ENCODE assay signal across 25 cellular contexts in the genomic region with DNA sequence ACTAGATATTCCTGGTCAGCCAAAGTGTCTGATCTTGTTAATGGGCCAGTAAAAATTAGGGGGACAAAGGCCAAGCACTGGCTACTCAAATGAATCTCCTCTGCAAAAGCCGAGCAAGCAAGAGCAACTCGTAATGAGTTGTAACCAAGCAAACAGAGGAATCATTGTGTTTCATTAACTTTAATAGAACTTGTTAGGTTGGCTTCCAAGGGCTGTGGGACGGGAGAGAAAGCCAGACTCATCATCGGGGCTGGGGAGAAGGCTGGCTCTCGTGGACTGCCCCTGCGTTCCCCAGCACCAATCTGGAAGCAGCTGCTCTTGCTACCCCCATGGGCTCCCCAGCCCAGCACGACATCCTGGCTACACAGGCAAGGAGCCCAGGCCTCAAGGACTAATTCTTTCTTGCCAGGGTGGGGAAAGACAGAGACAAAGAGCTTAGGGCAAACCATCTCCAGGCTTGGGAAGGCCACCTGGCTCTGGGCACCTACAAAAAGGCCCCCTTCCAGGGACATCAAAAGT. TPM values are rescaled to one million over a fixed set of nuclear protein-coding genes. Genes with fewer than 3 reads are reported as not detected.
DNase-seq lines count a peak whose midpoint lies in the region; ATAC-seq, FAIRE-seq and TF ChIP-seq lines count a peak whose summit lies in the region.
"Had no signal": no experiment of that assay in that cellular context is flagged by ENCODE, and none has a peak within 500 bp of the region (broad histone marks: within the 10 kb centered on the region; RNA-seq: fewer than 3 reads in every experiment).

No MANE protein-coding gene starts in this region.

- DNase-seq in IMR-90 (no peak), SJSA1 (ENCODE audit: low read depth in 1 of 2, low spot score in 2 of 2) (no peak), medulla oblongata (ENCODE audit: extremely low spot score) (peak; percentile 37), superior temporal gyrus (ENCODE audit: extremely low spot score) (peak; percentile 15), HTR-8/SVneo (ENCODE audit: insufficient read length, low spot score) (no peak), DMS114 treated with DMSO at 0.1 percent for 48 hours (lab: John Stamatoyannopoulos, UW; ENCODE audit: unreplicated experiment) (no peak)
- DNase-seq: CD8-positive, alpha-beta T cell; DMS79; H9; KG1; MV-4-11; NCI-H1694; NCI-H2081; NCI-H2171; NCI-H345; NCI-H524; NCI-H774; NK-92 treated with Interleukin-12 subunit alpha and Interleukin-12 subunit beta, amount 100 ng/mL, for 24 hours; Peyer's patch; SJCRH30 had no signal

- H3K4me1 ChIP-seq in IMR-90 (ENCODE audit: control insufficient read depth, insufficient read depth, low read length) (peaks cover 7% of the 10 kb centered on the region), SJSA1 (replicated peaks) (peaks cover 67% of the 10 kb centered on the region)
- H3K4me1 ChIP-seq: Peyer's patch, SJCRH30 had no signal

- H3K36me3 ChIP-seq in IMR-90 (ENCODE audit: control insufficient read depth, insufficient read depth, low read length) = no peaks in the 10 kb centered on the region
- no peaks in the 10 kb centered on the region for H3K36me3 ChIP-seq in SJSA1
- H3K36me3 ChIP-seq: BLaER1 treated with 17β-estradiol and CSF1 and Interleukin-3, amounts not matched to agents 10 nM and 100 nM; Peyer's patch; SJCRH30 had no signal

- 0 out of 2 replicates have a peak overlapping the region, but pooled peaks have one; percentile 7 for H3K23ac ChIP-seq in IMR-90 (ENCODE audit: low read depth, low read length)

- 85% methylated on average over 5 of the region's 7 CpGs; no CpG with 5 or more reads in 1 of the 2 experiments for WGBS in IMR-90 (ENCODE audit: extremely low coverage in 2 of 2, insufficient read length in 1 of 2), 2 experiments

- H3K9me3 ChIP-seq in IMR-90 (ENCODE audit: control insufficient read depth, insufficient read depth, low read length) (no peaks in the 10 kb centered on the region), SJSA1 (replicated peaks) (no peaks in the 10 kb centered on the region)
- H3K9me3 ChIP-seq: BLaER1 treated with 17β-estradiol and CSF1 and Interleukin-3, amounts not matched to agents 10 nM and 100 nM; Peyer's patch; SJCRH30 had no signal

- H4K8ac ChIP-seq in IMR-90 (ENCODE audit: low read depth in 2 of 2, low read length in 2 of 2) = peak overlapping the region in 1 of 2 experiments; percentile 43; a peak in 1 of 4 replicates

- H2BK15ac ChIP-seq in IMR-90 (ENCODE audit: low read depth, low read length) = no peak overlapping the region

- peak overlapping the region; percentile 27 for H2AFZ ChIP-seq in IMR-90 (replicated peaks; ENCODE audit: low read length, poor library complexity)

- POLR2A ChIA-PET in IMR-90 (lab: Charles Lee; ENCODE audit: unreplicated experiment) = no interaction called here

- H2AK9ac ChIP-seq in IMR-90 (replicated peaks; ENCODE audit: low read depth, low read length, poor library complexity) = peak overlapping the region; percentile 51

- no peak overlapping the region for H3K4me2 ChIP-seq in IMR-90 (ENCODE audit: low read depth, low read length)

- no peak for FAIRE-seq in HTR-8/SVneo (lab: Jason Lieb, UNC)
- FAIRE-seq: GM19239 had no signal

- 0 out of 2 replicates have a peak overlapping the region, but pooled peaks have one; percentile 66 for H3K14ac ChIP-seq in IMR-90 (replicated peaks; ENCODE audit: low read depth, low read length)

- no peak for TF ChIP-seq RAD21 in IMR-90 (IDR thresholded peaks at IDR 0.05; ENCODE audit: low read length)

- H2AK5ac ChIP-seq in IMR-90 (ENCODE audit: low read depth, low read length) = no peak overlapping the region

- intact Hi-C loops in IMR-90 (cut with micrococcal nuclease) = loop anchor here (5.0 kb wide), 1 partner anchor 36 kb away; no protein-coding TSS in a partner anchor

- no peak overlapping the region for H4K91ac ChIP-seq in IMR-90 (ENCODE audit: insufficient read depth, low read depth, low read length)

- H4K20me1 ChIP-seq in IMR-90 (ENCODE audit: insufficient read depth, low read length) = no peaks in the 10 kb centered on the region
- H4K20me1 ChIP-seq: BLaER1 treated with 17β-estradiol and CSF1 and Interleukin-3, amounts not matched to agents 10 nM and 100 nM had no signal

- H3K27ac ChIP-seq in IMR-90 (ENCODE audit: insufficient read depth, low read length) = no peak overlapping the region
- H3K27ac ChIP-seq in SJSA1 = peak overlapping the region; percentile 26; the same call in 1 of the 2 replicates
- H3K27ac ChIP-seq: BLaER1 treated with 17β-estradiol and CSF1 and Interleukin-3, amounts not matched to agents 10 nM and 100 nM; HL-60; Peyer's patch; SJCRH30 had no signal

- H3K9me1 ChIP-seq in IMR-90 (ENCODE audit: insufficient read depth, low read length) = peaks cover 2% of the 10 kb centered on the region; the same call in 1 of the 2 replicates

- H2BK120ac ChIP-seq in IMR-90 (ENCODE audit: low read depth, low read length) = peak overlapping the region; percentile 64; the same call in 1 of the 2 replicates

- H3K9ac ChIP-seq in IMR-90 (ENCODE audit: low read depth, low read length) = no peak overlapping the region
- H3K9ac ChIP-seq: BLaER1 treated with 17β-estradiol and CSF1 and Interleukin-3, amounts not matched to agents 10 nM and 100 nM had no signal

- 0 out of 2 replicates have a peak overlapping the region, but pooled peaks have one; percentile 21 for H3K4ac ChIP-seq in IMR-90 (ENCODE audit: low read depth, low read length)

- no peak for TF ChIP-seq POLR2A in IMR-90 (IDR thresholded peaks at IDR 0.05; ENCODE audit: low read depth, low read length)

- H2BK20ac ChIP-seq in IMR-90 (ENCODE audit: low read depth, low read length) = no peak overlapping the region

- H3K27me3 ChIP-seq in IMR-90 (ENCODE audit: control insufficient read depth, insufficient read depth, low read length) = peaks cover 10% of the 10 kb centered on the region
- no peaks in the 10 kb centered on the region for H3K27me3 ChIP-seq in SJSA1 (replicated peaks)
- H3K27me3 ChIP-seq: BLaER1 treated with 17β-estradiol and CSF1 and Interleukin-3, amounts not matched to agents 10 nM and 100 nM; Peyer's patch had no signal

- H3K4me3 ChIP-seq in IMR-90 (ENCODE audit: insufficient read depth, low read depth, low read length) (no peak overlapping the region), SJSA1 (no peak overlapping the region)
- H3K4me3 ChIP-seq: BLaER1 treated with 17β-estradiol and CSF1 and Interleukin-3, amounts not matched to agents 10 nM and 100 nM; Peyer's patch; SJCRH30 had no signal

- in situ Hi-C loops in IMR-90 (cut with MboI; ENCODE audit: low sequenced_read_pairs) = loop anchor here (5.0 to 10.0 kb wide), 2 partner anchors 56 to 218 kb away; no protein-coding TSS in a partner anchor

- CTCF ChIA-PET in IMR-90 (lab: Yijun Ruan, JAX) = interaction anchor here (0.9 to 5.2 kb wide), 2 partner anchors 56 to 217 kb away, joined by 3 to 46 read pairs; no protein-coding TSS in a partner anchor

- no peaks in the 10 kb centered on the region for H3K79me1 ChIP-seq in IMR-90 (ENCODE audit: low read depth in 1 of 2, low read length in 2 of 2)

- no peak for ATAC-seq in IMR-90 (ENCODE audit: low read depth)
- no peak for ATAC-seq in HG03139 (IDR thresholded peaks at IDR 0.05; ENCODE audit: unreplicated experiment)
- ATAC-seq: CD8-positive, alpha-beta T cell had no signal

- H2BK5ac ChIP-seq in IMR-90 (ENCODE audit: low read depth, low read length, poor library complexity, severe bottlenecking) = no peak overlapping the region

- H3K18ac ChIP-seq in IMR-90 (ENCODE audit: low read depth, low read length) = no peak overlapping the region

- BruUV-seq in IMR-90 (replicated peaks; lab: Mats Ljungman, UMichigan) = no TSS peak

- no peak overlapping the region for H3K56ac ChIP-seq in IMR-90 (ENCODE audit: extremely low read depth, insufficient read depth, low read length)

- no peak for TF ChIP-seq CTCF in IMR-90 (conservative IDR thresholded peaks at IDR 0.05; ENCODE audit: low read depth, low read length)

- no peak overlapping the region for H4K5ac ChIP-seq in IMR-90 (ENCODE audit: low read depth, low read length)

- dilution Hi-C loops in IMR-90 (cut with HindIII; ENCODE audit: low sequenced_read_pairs, unreplicated experiment) = no loop called here

TF ChIP-seq in IMR-90, 13 proteins besides CTCF, POLR2A, EP300 and RAD21:
- TF ChIP-seq, protein P1, sequence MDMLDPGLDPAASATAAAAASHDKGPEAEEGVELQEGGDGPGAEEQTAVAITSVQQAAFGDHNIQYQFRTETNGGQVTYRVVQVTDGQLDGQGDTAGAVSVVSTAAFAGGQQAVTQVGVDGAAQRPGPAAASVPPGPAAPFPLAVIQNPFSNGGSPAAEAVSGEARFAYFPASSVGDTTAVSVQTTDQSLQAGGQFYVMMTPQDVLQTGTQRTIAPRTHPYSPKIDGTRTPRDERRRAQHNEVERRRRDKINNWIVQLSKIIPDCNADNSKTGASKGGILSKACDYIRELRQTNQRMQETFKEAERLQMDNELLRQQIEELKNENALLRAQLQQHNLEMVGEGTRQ (IDR thresholded peaks at IDR 0.05; ENCODE audit: low read depth, low read length) = no peak
- TF ChIP-seq MAZ (IDR thresholded peaks at IDR 0.05; ENCODE audit: borderline replicate concordance, low read depth, low read length) (no peak), CEBPB (IDR thresholded peaks at IDR 0.05; ENCODE audit: low read depth, low read length) (no peak), MAFK (IDR thresholded peaks at IDR 0.05; ENCODE audit: low read depth, low read length) (no peak), RFX5 (IDR thresholded peaks at IDR 0.05; ENCODE audit: low read depth, low read length) (no peak), NFE2L2 (IDR thresholded peaks at IDR 0.05; ENCODE audit: low read depth, low read length) (no peak)
- TF ChIP-seq, protein P2, sequence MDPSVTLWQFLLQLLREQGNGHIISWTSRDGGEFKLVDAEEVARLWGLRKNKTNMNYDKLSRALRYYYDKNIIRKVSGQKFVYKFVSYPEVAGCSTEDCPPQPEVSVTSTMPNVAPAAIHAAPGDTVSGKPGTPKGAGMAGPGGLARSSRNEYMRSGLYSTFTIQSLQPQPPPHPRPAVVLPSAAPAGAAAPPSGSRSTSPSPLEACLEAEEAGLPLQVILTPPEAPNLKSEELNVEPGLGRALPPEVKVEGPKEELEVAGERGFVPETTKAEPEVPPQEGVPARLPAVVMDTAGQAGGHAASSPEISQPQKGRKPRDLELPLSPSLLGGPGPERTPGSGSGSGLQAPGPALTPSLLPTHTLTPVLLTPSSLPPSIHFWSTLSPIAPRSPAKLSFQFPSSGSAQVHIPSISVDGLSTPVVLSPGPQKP (IDR thresholded peaks at IDR 0.05; ENCODE audit: borderline replicate concordance, low read depth, low read length) = no peak

RNA-seq across cellular contexts. Expression of a gene that starts 10.5 kb away (rescaled TPM):
- total RNA-seq in IMR-90 (2012; rRNA removed) = 19.9 and 21.1 TPM in 2 replicates
- 41.5 and 45.5 TPM in 2 replicates for polyA plus RNA-seq in IMR-90 (2012; rRNA removed)
- polyA plus RNA-seq in IMR-90 (2012; cell fraction: cytosol; rRNA removed) = 24.2 and 25.6 TPM in 2 replicates
- 53.9 and 65.7 TPM in 2 replicates for polyA plus RNA-seq in IMR-90 (2012; cell fraction: nucleus; rRNA removed; ENCODE audit: low replicate concordance)
- total RNA-seq in SJSA1 (2014; rRNA removed; shearing (Covaris generic)) = 2.6 and 4.7 TPM in 2 replicates
- total RNA-seq: CD8-positive, alpha-beta T cell; HT-29; Peyer's patch had no signal

RNA-seq across cellular contexts. Expression of a gene that starts 56.3 kb away (rescaled TPM):
- total RNA-seq in IMR-90 (2012; rRNA removed) = 15.3 and 19.9 TPM in 2 replicates
- polyA plus RNA-seq in IMR-90 (2012; rRNA removed) = 21.1 and 22.5 TPM in 2 replicates
- 13.4 and 13.9 TPM in 2 replicates for polyA plus RNA-seq in IMR-90 (2012; cell fraction: cytosol; rRNA removed)
- 87.4 and 150 TPM in 2 replicates for polyA plus RNA-seq in IMR-90 (2012; cell fraction: nucleus; rRNA removed; ENCODE audit: low replicate concordance)
- total RNA-seq in SJSA1 (2014; rRNA removed; shearing (Covaris generic)) = 8.2 and 15.6 TPM in 2 replicates

Comparison
In these comparisons a context has a peak if more than half of its experiments do, and no peak if none do; other contexts are left out.
1. DNase-seq: peak in medulla oblongata (single experiment) and superior temporal gyrus (single experiment); none in IMR-90 (single experiment), SJSA1 (0 of 2), HTR-8/SVneo (single experiment) and DMS114 treated with DMSO at 0.1 percent for 48 hours (single experiment).